8 cellular contexts compared by ENCODE assay signal in genomic region chr19:29610574-29611271, GRCh38. TPM values are rescaled to one million over a fixed set of nuclear protein-coding genes. Genes with fewer than 3 reads are reported as not detected.
DNase-seq lines count a peak whose midpoint lies in the region; ATAC-seq and FAIRE-seq lines count a peak whose summit lies in the region.

No MANE protein-coding gene starts in this region.

- no peaks in the 10 kb centered on the region for H3K27me3 Mint-ChIP-seq in activated CD4-positive, alpha-beta memory T cell treated with anti-CD3 and anti-CD28 coated beads, Interleukin-2, amount 10 ng/mL, durations not matched to agents 7 days and 5 days

- H2BK120ac ChIP-seq in mesendoderm (ENCODE audit: low read depth, low read length): no peak overlapping the region

- no peak overlapping the region for H2AK5ac ChIP-seq in mesendoderm (ENCODE audit: low read length)

- H3K79me2 ChIP-seq in mesendoderm (ENCODE audit: control insufficient read depth, insufficient read depth, low read length): peaks cover 3% of the 10 kb centered on the region

- no peak overlapping the region for H3K18ac ChIP-seq in mesendoderm (ENCODE audit: low read length)

- peak overlapping the region; percentile 9 for H3K27ac Mint-ChIP-seq in activated CD4-positive, alpha-beta memory T cell treated with anti-CD3 and anti-CD28 coated beads, Interleukin-2, amount 10 ng/mL, durations not matched to agents 7 days and 5 days

- peak; percentile 75 for ATAC-seq in HG03354 (IDR thresholded peaks at IDR 0.05; ENCODE audit: poor library complexity, severe bottlenecking, unreplicated experiment)

- H3K4me1 ChIP-seq in effector memory CD4-positive, alpha-beta T cell (ENCODE audit: control insufficient read depth, insufficient read depth, low read length, poor library complexity, severe bottlenecking): peaks cover 4% of the 10 kb centered on the region
- no peaks in the 10 kb centered on the region for H3K4me1 ChIP-seq in mesendoderm (ENCODE audit: control insufficient read depth, low read depth, low read length)

- peaks cover 37% of the 10 kb centered on the region for H3K4me1 Mint-ChIP-seq in activated CD4-positive, alpha-beta memory T cell treated with anti-CD3 and anti-CD28 coated beads, Interleukin-2, amount 10 ng/mL, durations not matched to agents 7 days and 5 days

- H3K36me3 ChIP-seq in effector memory CD4-positive, alpha-beta T cell (ENCODE audit: control insufficient read depth, insufficient read depth, low read length): peaks cover 60% of the 10 kb centered on the region
- no peaks in the 10 kb centered on the region for H3K36me3 ChIP-seq in mesendoderm (ENCODE audit: control insufficient read depth, insufficient read depth, low read length)

- H3K27me3 ChIP-seq in effector memory CD4-positive, alpha-beta T cell (replicated peaks; ENCODE audit: control insufficient read depth, insufficient read depth, low read length, poor library complexity, severe bottlenecking): no peaks in the 10 kb centered on the region
- no peaks in the 10 kb centered on the region for H3K27me3 ChIP-seq in mesendoderm (ENCODE audit: insufficient read depth, low read length, poor library complexity)

- WGBS in mesendoderm (ENCODE audit: extremely low coverage, insufficient coverage, low lambda C conversion rate): no CpG with 5 or more reads among the region's 19 CpGs

- H3K4me3 ChIP-seq in effector memory CD4-positive, alpha-beta T cell (ENCODE audit: insufficient read depth, low read depth, low read length, poor library complexity, severe bottlenecking): no peak overlapping the region
- H3K4me3 ChIP-seq in mesendoderm (ENCODE audit: low read length): no peak overlapping the region

- no peak overlapping the region for H3K4me2 ChIP-seq in mesendoderm (ENCODE audit: low read length)

- no peaks in the 10 kb centered on the region for H3K9me3 Mint-ChIP-seq in activated CD4-positive, alpha-beta memory T cell treated with anti-CD3 and anti-CD28 coated beads, Interleukin-2, amount 10 ng/mL, durations not matched to agents 7 days and 5 days

- peaks cover 67% of the 10 kb centered on the region for H3K36me3 Mint-ChIP-seq in activated CD4-positive, alpha-beta memory T cell treated with anti-CD3 and anti-CD28 coated beads, Interleukin-2, amount 10 ng/mL, durations not matched to agents 7 days and 5 days (ENCODE audit: low read depth)

- no peak overlapping the region for H3K27ac ChIP-seq in effector memory CD4-positive, alpha-beta T cell (ENCODE audit: insufficient read depth, low read length, poor library complexity, severe bottlenecking)
- H3K27ac ChIP-seq in mesendoderm (ENCODE audit: low read depth, low read length): no peak overlapping the region

- no peak overlapping the region for H3K56ac ChIP-seq in mesendoderm (ENCODE audit: low read length)

- H3K4ac ChIP-seq in mesendoderm (ENCODE audit: low read depth, low read length): no peak overlapping the region

- DNase-seq in CD1c-positive myeloid dendritic cell (ENCODE audit: extremely low spot score) (peak; percentile 91), GM19239 (ENCODE audit: insufficient read length, low spot score) (peak; percentile 82), NCI-H748 (lab: John Stamatoyannopoulos, UW; ENCODE audit: unreplicated experiment) (peak; percentile 79), mesendoderm (peak; percentile 93)
- DNase-seq in activated CD4-positive, alpha-beta memory T cell treated with anti-CD3 and anti-CD28 coated beads, Interleukin-2, amount 10 ng/mL, durations not matched to agents 7 days and 5 days: peak; percentile 88
- peak; percentile 67 to 75 (median 68) for DNase-seq in effector memory CD4-positive, alpha-beta T cell
- peak; percentile 58 to 66 for DNase-seq in stimulated activated CD8-positive, alpha-beta memory T cell treated with anti-CD3 and anti-CD28 coated beads, Interleukin-4, amount 100 ng/mL, for 1 hour (ENCODE audit: low read depth in 2 of 2, low spot score in 1 of 2)

- POLR2A ChIA-PET in activated CD4-positive, alpha-beta memory T cell treated with anti-CD3 and anti-CD28 coated beads, Interleukin-2, amount 10 ng/mL, durations not matched to agents 7 days and 5 days (lab: Charles Lee): interaction anchor here (0.9 to 3.3 kb wide), 11 partner anchors 10 to 104 kb away, joined by 3 to 58 read pairs (median 6); partner anchors contain the start of genes C19orf12 and PLEKHF1

- no peak overlapping the region for H4K5ac ChIP-seq in mesendoderm (ENCODE audit: low read length)

- H3K23ac ChIP-seq in mesendoderm (ENCODE audit: low read length): no peak overlapping the region

- FAIRE-seq in GM19239 (lab: Jason Lieb, UNC): peak; percentile 91

- CTCF ChIA-PET in activated CD4-positive, alpha-beta memory T cell treated with anti-CD3 and anti-CD28 coated beads, Interleukin-2, amount 10 ng/mL, durations not matched to agents 7 days and 5 days (lab: Charles Lee): interaction anchor here (0.6 to 9.6 kb wide), 25 partner anchors 10 to 258 kb away, joined by 3 to 178 read pairs (median 5); partner anchors contain the start of genes C19orf12 and PLEKHF1

- H2BK5ac ChIP-seq in mesendoderm (ENCODE audit: low read length): no peak overlapping the region

- H2BK15ac ChIP-seq in mesendoderm (replicated peaks; ENCODE audit: low read depth): no peak overlapping the region

- H3K9me3 ChIP-seq in effector memory CD4-positive, alpha-beta T cell (ENCODE audit: control insufficient read depth, low read length): no peaks in the 10 kb centered on the region

- H4K8ac ChIP-seq in mesendoderm (ENCODE audit: low read depth, low read length): no peak overlapping the region

- H3K79me1 ChIP-seq in mesendoderm (ENCODE audit: low read length): peaks cover 6% of the 10 kb centered on the region

- no peak overlapping the region for H3K4me3 Mint-ChIP-seq in activated CD4-positive, alpha-beta memory T cell treated with anti-CD3 and anti-CD28 coated beads, Interleukin-2, amount 10 ng/mL, durations not matched to agents 7 days and 5 days

- no peak overlapping the region for H3K9ac ChIP-seq in mesendoderm (ENCODE audit: low read length)

RNA-seq across cellular contexts. Expression of gene POP4, which starts 4.6 kb away (rescaled TPM):
- total RNA-seq in activated CD4-positive, alpha-beta memory T cell treated with anti-CD3 and anti-CD28 coated beads, Interleukin-2, amount 10 ng/mL, durations not matched to agents 7 days and 5 days: 10 to 100 TPM; 86.8 to 94.4 TPM
- polyA plus RNA-seq in mesendoderm (2013, experiment 1 of 2): 64.2 TPM
- 63.7 TPM for polyA plus RNA-seq in mesendoderm (2013, experiment 2 of 2)

RNA-seq across cellular contexts. Expression of gene PLEKHF1, which starts 54.5 kb away (rescaled TPM):
- total RNA-seq in activated CD4-positive, alpha-beta memory T cell treated with anti-CD3 and anti-CD28 coated beads, Interleukin-2, amount 10 ng/mL, durations not matched to agents 7 days and 5 days: 10 to 100 TPM; 53.1 to 53.9 TPM
- 3.0 TPM for polyA plus RNA-seq in mesendoderm (2013, experiment 1 of 2)
- polyA plus RNA-seq in mesendoderm (2013, experiment 2 of 2): 3.7 TPM
